Comparison of ENCODE assay signal across 22 cellular contexts in genomic region chr2:2871480-2872308, GRCh38.
"Had no signal": no experiment of that assay in that cellular context is flagged by ENCODE, and none has a peak within 500 bp of the region (broad histone marks: within the 10 kb centered on the region; RNA-seq: fewer than 3 reads in every experiment).

No MANE protein-coding gene starts in this region.

- H3K4me1 ChIP-seq: lower lobe of right lung, parathyroid adenoma, sigmoid colon, spleen, stomach, testis, upper lobe of right lung had no signal

- H3K79me2 ChIP-seq: parathyroid adenoma had no signal

- DNase-seq: activated CD4-positive, alpha-beta T cell treated with anti-CD3 and anti-CD28 coated beads, Interleukin-2, amount 50 U/mL, for 1 hour; activated CD8-positive, alpha-beta memory T cell treated with anti-CD3 and anti-CD28 coated beads for 24 hours; activated naive CD4-positive, alpha-beta T cell; activated naive CD8-positive, alpha-beta T cell treated with anti-CD3 and anti-CD28 coated beads, Interleukin-2, amount 10 ng/mL, durations not matched to agents 7 days and 5 days; cerebellar nuclear complex; dermis blood vessel endothelial cell; effector memory CD8-positive, alpha-beta T cell; foreskin melanocyte; left cardiac atrium; lower lobe of right lung; midbrain; sigmoid colon; spleen; stimulated activated CD4-positive, alpha-beta T cell treated with anti-CD3 and anti-CD28 coated beads, Interleukin-1b, Interleukin-23, amount 100 ng/mL, for 48 hours; stomach; T-helper 9 cell; testis; upper lobe of right lung had no signal

- H3K36me3 Mint-ChIP-seq: activated naive CD8-positive, alpha-beta T cell treated with anti-CD3 and anti-CD28 coated beads, Interleukin-2, amount 10 ng/mL, durations not matched to agents 7 days and 5 days had no signal

- H3K9ac ChIP-seq: parathyroid adenoma had no signal

- H3K27me3 ChIP-seq: sigmoid colon, testis, upper lobe of right lung had no signal

- H3K4me3 Mint-ChIP-seq: activated naive CD8-positive, alpha-beta T cell treated with anti-CD3 and anti-CD28 coated beads, Interleukin-2, amount 10 ng/mL, durations not matched to agents 7 days and 5 days; activated T-helper 1 cell treated with anti-CD3 and anti-CD28 coated beads, Interleukin-12 subunit alpha, Interleukin-12 subunit beta, Interleukin-2, Interleukin-4 antibody, amounts not matched to agents 30 ng/mL and 10 ng/mL and 1 ng/mL, durations not matched to agents 14 hours and 24 hours and 36 hours; effector memory CD8-positive, alpha-beta T cell had no signal

- H3K9me3 Mint-ChIP-seq: activated naive CD8-positive, alpha-beta T cell treated with anti-CD3 and anti-CD28 coated beads, Interleukin-2, amount 10 ng/mL, durations not matched to agents 7 days and 5 days; activated T-helper 1 cell treated with anti-CD3 and anti-CD28 coated beads, Interleukin-12 subunit alpha, Interleukin-12 subunit beta, Interleukin-2, Interleukin-4 antibody, amounts not matched to agents 30 ng/mL and 10 ng/mL and 1 ng/mL, durations not matched to agents 14 hours and 24 hours and 36 hours; effector memory CD8-positive, alpha-beta T cell had no signal

- H3K4me3 ChIP-seq: lower lobe of right lung, sigmoid colon, spleen, stomach, testis, upper lobe of right lung had no signal

- H3K27me3 Mint-ChIP-seq: activated naive CD8-positive, alpha-beta T cell treated with anti-CD3 and anti-CD28 coated beads, Interleukin-2, amount 10 ng/mL, durations not matched to agents 7 days and 5 days had no signal

- H3K36me3 ChIP-seq: lower lobe of right lung, sigmoid colon, spleen, stomach, upper lobe of right lung had no signal

- H2AFZ ChIP-seq: parathyroid adenoma had no signal

- ATAC-seq: activated CD4-positive, CD25-positive, alpha-beta regulatory T cell treated with anti-CD3 and anti-CD28 coated beads, Interleukin-2, amount 50 U/mL, for 24 hours; effector memory CD8-positive, alpha-beta T cell; left cardiac atrium; lower lobe of right lung; upper lobe of right lung had no signal

- H3K27ac Mint-ChIP-seq: activated naive CD8-positive, alpha-beta T cell treated with anti-CD3 and anti-CD28 coated beads, Interleukin-2, amount 10 ng/mL, durations not matched to agents 7 days and 5 days; activated T-helper 1 cell treated with anti-CD3 and anti-CD28 coated beads, Interleukin-12 subunit alpha, Interleukin-12 subunit beta, Interleukin-2, Interleukin-4 antibody, amounts not matched to agents 30 ng/mL and 10 ng/mL and 1 ng/mL, durations not matched to agents 14 hours and 24 hours and 36 hours; effector memory CD8-positive, alpha-beta T cell had no signal

- H3K9me3 ChIP-seq: lower lobe of right lung, sigmoid colon, spleen, stomach, testis, upper lobe of right lung had no signal

- H3K27ac ChIP-seq: epithelial cell of prostate, lower lobe of right lung, parathyroid adenoma, sigmoid colon, spleen, stomach, testis, upper lobe of right lung had no signal
